In genomic region chr15:64743691-64744090, GRCh38 we compare ENCODE assay signal across 26 cellular contexts. TPM values are rescaled to one million over a fixed set of nuclear protein-coding genes. Genes with fewer than 3 reads are reported as not detected.
"Had no signal": no experiment of that assay in that cellular context is flagged by ENCODE, and none has a peak within 500 bp of the region (broad histone marks: within the 10 kb centered on the region; RNA-seq: fewer than 3 reads in every experiment).

No MANE protein-coding gene starts in this region.

- H3K27ac Mint-ChIP-seq: activated CD4-positive, alpha-beta memory T cell treated with anti-CD3 and anti-CD28 coated beads, Interleukin-2, amount 10 ng/mL, durations not matched to agents 7 days and 5 days; activated CD4-positive, alpha-beta T cell treated with anti-CD3 and anti-CD28 coated beads, Interleukin-2, amount 10 ng/mL, durations not matched to agents 7 days and 5 days; activated T-cell treated with anti-CD3 and anti-CD28 coated beads, Interleukin-2, amount 50 U/mL, for 24 hours; dendritic cell treated with granulocyte-macrophage colony-stimulating factor and Interleukin-4, amounts not matched to agents 40 ng/mL and 50 ng/mL, for 4 days; mesothelial cell of epicardium; nephron progenitor cell; T-helper 1 cell treated with Interleukin-12 subunit alpha and Interleukin-12 subunit beta and Interleukin-4 antibody, amounts not matched to agents 30 μg/mL and 1 μg/mL, for 36 hours had no signal

- H3K4me3 Mint-ChIP-seq: activated CD4-positive, alpha-beta memory T cell treated with anti-CD3 and anti-CD28 coated beads, Interleukin-2, amount 10 ng/mL, durations not matched to agents 7 days and 5 days; activated CD4-positive, alpha-beta T cell treated with anti-CD3 and anti-CD28 coated beads, Interleukin-2, amount 10 ng/mL, durations not matched to agents 7 days and 5 days; activated T-cell treated with anti-CD3 and anti-CD28 coated beads, Interleukin-2, amount 50 U/mL, for 24 hours; dendritic cell treated with granulocyte-macrophage colony-stimulating factor and Interleukin-4, amounts not matched to agents 40 ng/mL and 50 ng/mL, for 4 days; mesothelial cell of epicardium; naive B cell; nephron progenitor cell; T-helper 1 cell treated with Interleukin-12 subunit alpha and Interleukin-12 subunit beta and Interleukin-4 antibody, amounts not matched to agents 30 μg/mL and 1 μg/mL, for 36 hours had no signal

- H2AFZ ChIP-seq: hepatocyte had no signal

- H3K9me3 ChIP-seq: gastrocnemius medialis, neutrophil, spleen had no signal

- H3K36me3 Mint-ChIP-seq: naive B cell had no signal

- H3K79me2 ChIP-seq: hepatocyte had no signal

- DNase-seq: activated CD4-positive, alpha-beta memory T cell treated with anti-CD3 and anti-CD28 coated beads, Interleukin-2, amount 10 ng/mL, durations not matched to agents 7 days and 5 days; activated CD4-positive, alpha-beta T cell treated with anti-CD3 and anti-CD28 coated beads for 1 hour; activated CD4-positive, alpha-beta T cell treated with anti-CD3 and anti-CD28 coated beads, Interleukin-2, amount 10 ng/mL, durations not matched to agents 7 days and 5 days; activated CD8-positive, alpha-beta memory T cell treated with anti-CD3 and anti-CD28 coated beads, Interleukin-2, amount 50 U/mL, for 48 hours; activated gamma-delta T cell; activated naive CD4-positive, alpha-beta T cell treated with anti-CD3 and anti-CD28 coated beads, Interleukin-2, amount 50 U/mL, for 16 hours; activated T-cell treated with anti-CD3 and anti-CD28 coated beads, Interleukin-2, amount 50 U/mL, for 24 hours; amniotic stem cell; brain microvascular endothelial cell; caudate nucleus; gastrocnemius medialis; left colon; naive B cell; nephron progenitor cell; spleen; stimulated activated naive CD4-positive, alpha-beta T cell treated with Interleukin-2 at 50 U/mL for 16 hours; substantia nigra; SW 1271; T1000 had no signal

- H3K27me3 ChIP-seq: brain microvascular endothelial cell, gastrocnemius medialis, hepatocyte had no signal

- H3K9me3 Mint-ChIP-seq: activated CD4-positive, alpha-beta memory T cell treated with anti-CD3 and anti-CD28 coated beads, Interleukin-2, amount 10 ng/mL, durations not matched to agents 7 days and 5 days; activated CD4-positive, alpha-beta T cell treated with anti-CD3 and anti-CD28 coated beads, Interleukin-2, amount 10 ng/mL, durations not matched to agents 7 days and 5 days; activated T-cell treated with anti-CD3 and anti-CD28 coated beads, Interleukin-2, amount 50 U/mL, for 24 hours; dendritic cell treated with granulocyte-macrophage colony-stimulating factor and Interleukin-4, amounts not matched to agents 40 ng/mL and 50 ng/mL, for 4 days; mesothelial cell of epicardium; naive B cell; nephron progenitor cell; T-helper 1 cell treated with Interleukin-12 subunit alpha and Interleukin-12 subunit beta and Interleukin-4 antibody, amounts not matched to agents 30 μg/mL and 1 μg/mL, for 36 hours had no signal

- H3K4me3 ChIP-seq: gastrocnemius medialis, hepatocyte, spleen had no signal

- H3K36me3 ChIP-seq: brain microvascular endothelial cell, gastrocnemius medialis, neutrophil, spleen had no signal

- H3K4me2 ChIP-seq: hepatocyte had no signal

- H3K27ac ChIP-seq: brain microvascular endothelial cell, epithelial cell of prostate, hepatocyte, neutrophil, spleen had no signal

- H3K4me1 Mint-ChIP-seq: activated CD4-positive, alpha-beta memory T cell treated with anti-CD3 and anti-CD28 coated beads, Interleukin-2, amount 10 ng/mL, durations not matched to agents 7 days and 5 days; activated CD4-positive, alpha-beta T cell treated with anti-CD3 and anti-CD28 coated beads, Interleukin-2, amount 10 ng/mL, durations not matched to agents 7 days and 5 days had no signal

- ATAC-seq: gastrocnemius medialis, left colon had no signal

RNA-seq across cellular contexts. Expression of gene RBPMS2, which starts 31.7 kb away (rescaled TPM):
- total RNA-seq: activated CD4-positive, alpha-beta memory T cell treated with anti-CD3 and anti-CD28 coated beads, Interleukin-2, amount 10 ng/mL, durations not matched to agents 7 days and 5 days had no signal
- polyA plus RNA-seq: keratinocyte had no signal
